Comparison of ENCODE assay signal across 8 cellular contexts in the genomic region with DNA sequence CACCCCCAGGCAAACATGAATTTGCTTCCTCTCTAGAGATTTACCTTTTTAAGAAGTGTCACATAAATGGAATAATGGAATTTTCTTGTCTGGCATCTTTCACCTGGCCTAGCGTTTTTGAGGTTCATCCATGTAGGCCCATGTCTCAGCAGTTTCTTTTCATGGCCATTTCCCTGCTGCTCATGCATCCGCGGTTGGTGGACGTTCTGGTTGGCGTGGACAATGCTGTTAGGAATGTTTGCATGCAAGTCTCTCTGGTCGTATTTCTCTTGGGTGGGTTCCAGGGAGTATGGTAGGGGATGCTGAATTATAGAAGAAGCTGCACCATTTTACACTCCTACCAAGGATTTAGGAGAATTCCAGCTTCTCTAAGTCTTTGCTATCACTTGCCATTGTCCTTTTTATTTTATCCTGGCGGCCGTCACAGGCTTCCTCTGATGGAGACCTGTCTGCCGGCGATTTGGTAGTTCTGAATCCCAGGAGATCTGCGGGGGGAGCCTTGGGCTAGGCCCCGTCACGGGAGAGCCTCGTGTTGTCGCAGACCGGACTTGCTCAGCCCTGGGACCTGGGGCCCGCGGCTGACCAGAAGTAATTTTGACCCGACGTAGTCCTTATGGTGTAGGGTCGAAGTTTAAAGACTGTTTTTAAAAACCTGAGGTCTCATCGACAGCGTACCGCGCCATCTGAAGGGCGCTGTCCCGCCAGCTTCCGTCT. TPM values are rescaled to one million over a fixed set of nuclear protein-coding genes. Genes with fewer than 3 reads are reported as not detected.
DNase-seq lines count a peak whose midpoint lies in the region; ATAC-seq and TF ChIP-seq lines count a peak whose summit lies in the region.

No MANE protein-coding gene starts in this region.

- H3K27ac Mint-ChIP-seq in WTC11 = peak overlapping the region; percentile 95

- no peaks in the 10 kb centered on the region; the same call in 1 of the 2 replicates for H3K27me3 Mint-ChIP-seq in WTC11 (ENCODE audit: low read depth)

- no peaks in the 10 kb centered on the region for H3K9me3 Mint-ChIP-seq in WTC11

- TF ChIP-seq CTCF in WTC11 (IDR thresholded peaks at IDR 0.05) (no peak), fibroblast of villous mesenchyme (IDR thresholded peaks at IDR 0.05; ENCODE audit: insufficient read depth, low read depth, low read length) (no peak), GM10248 (IDR thresholded peaks at IDR 0.05; ENCODE audit: control extremely low read depth, extremely low read depth, low read depth, missing control alignments) (no peak)

- CTCF ChIA-PET in WTC11 (lab: Charles Lee) (interaction anchor here (0.8 to 3.0 kb wide), 12 partner anchors 12 to 166 kb away, joined by 3 to 47 read pairs (median 4); partner anchors contain the start of genes GRPEL1, TADA2B and TBC1D14), GM10248 (lab: Yijun Ruan, JAX) (interaction anchor here (0.8 to 3.1 kb wide), 12 partner anchors 12 to 266 kb away, joined by 3 to 34 read pairs (median 3); a partner anchor contains a TSS)

- peak overlapping the region; percentile 75 for H3K4me3 ChIP-seq in fibroblast of villous mesenchyme (ENCODE audit: low read depth, low read length)

- peak overlapping the region; percentile 89 for H3K4me3 Mint-ChIP-seq in WTC11

- H3K4me1 Mint-ChIP-seq in WTC11 = peaks cover 40% of the 10 kb centered on the region

- POLR2A ChIA-PET in WTC11 (lab: Charles Lee) (interaction anchor here (1.0 to 2.2 kb wide), 4 partner anchors 12 to 203 kb away, joined by 3 to 12 read pairs (median 5); partner anchors contain the start of gene TBC1D14), GM10248 (lab: Yijun Ruan, JAX) (interaction anchor here (1.2 kb wide), 1 partner anchor 83 kb away, joined by 12 read pairs; no protein-coding TSS in a partner anchor)

- DNase-seq in Ammon's horn (ENCODE audit: low spot score) (peak; percentile 68), WTC11 (ENCODE audit: low spot score) (no peak), fibroblast of villous mesenchyme (ENCODE audit: low read depth) (peak; percentile 54), nucleus accumbens (lab: John Stamatoyannopoulos, UW) (peak in 31 of 56 donors; percentile 31 to 86 (median 66)), activated gamma-delta T cell (lab: John Stamatoyannopoulos, UW) (no peak), GM10248 (ENCODE audit: extremely low spot score) (no peak)

- ATAC-seq in GM18861 (IDR thresholded peaks at IDR 0.05; ENCODE audit: unreplicated experiment) = peak; percentile 25
- peak; percentile 26 for ATAC-seq in HG03378 (IDR thresholded peaks at IDR 0.05; ENCODE audit: unreplicated experiment)
- ATAC-seq in WTC11 = peak; percentile 8

- H3K36me3 Mint-ChIP-seq in WTC11 = no peaks in the 10 kb centered on the region

TF ChIP-seq in WTC11, 78 proteins besides CTCF, POLR2A, EP300 and RAD21:
- TF ChIP-seq, protein P1, sequence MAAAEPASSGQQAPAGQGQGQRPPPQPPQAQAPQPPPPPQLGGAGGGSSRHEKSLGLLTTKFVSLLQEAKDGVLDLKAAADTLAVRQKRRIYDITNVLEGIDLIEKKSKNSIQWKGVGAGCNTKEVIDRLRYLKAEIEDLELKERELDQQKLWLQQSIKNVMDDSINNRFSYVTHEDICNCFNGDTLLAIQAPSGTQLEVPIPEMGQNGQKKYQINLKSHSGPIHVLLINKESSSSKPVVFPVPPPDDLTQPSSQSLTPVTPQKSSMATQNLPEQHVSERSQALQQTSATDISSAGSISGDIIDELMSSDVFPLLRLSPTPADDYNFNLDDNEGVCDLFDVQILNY (CRISPR knock-in tag; IDR thresholded peaks at IDR 0.05) = no peak
- TF ChIP-seq FOXK1 (CRISPR knock-in tag; IDR thresholded peaks at IDR 0.05) = no peak
- TF ChIP-seq TEAD1 (CRISPR knock-in tag; IDR thresholded peaks at IDR 0.05) = no peak
- no peak for TF ChIP-seq KAT7 (CRISPR knock-in tag; IDR thresholded peaks at IDR 0.05; ENCODE audit: borderline replicate concordance)
- no peak for TF ChIP-seq ZNF219 (CRISPR knock-in tag; IDR thresholded peaks at IDR 0.05; ENCODE audit: borderline replicate concordance)
- TF ChIP-seq ZNF232 (CRISPR knock-in tag; IDR thresholded peaks at IDR 0.05) = no peak
- no peak for TF ChIP-seq IRF2 (CRISPR knock-in tag; IDR thresholded peaks at IDR 0.05; ENCODE audit: borderline replicate concordance, low read depth)
- no peak for TF ChIP-seq ZNF121 (CRISPR knock-in tag; IDR thresholded peaks at IDR 0.05)
- no peak for TF ChIP-seq CDX4 (CRISPR knock-in tag; IDR thresholded peaks at IDR 0.05; ENCODE audit: borderline replicate concordance)

RNA-seq across cellular contexts. Expression of gene TADA2B, which starts 56.9 kb away (rescaled TPM):
- total RNA-seq in WTC11 (2021) (12.2 to 14.3 TPM (median 13.1 TPM) in 3 replicates), fibroblast of villous mesenchyme (12.2 and 16.0 TPM in 2 replicates)

Comparison
In these comparisons a context has a peak if more than half of its experiments do, and no peak if none do; other contexts are left out.
1. DNase-seq: peak in Ammon's horn (single experiment), fibroblast of villous mesenchyme (single experiment) and nucleus accumbens (31 of 56); none in WTC11 (single experiment), activated gamma-delta T cell (single experiment) and GM10248 (single experiment).
2. Peak in every context shown above with its lines, with median percentiles within 50 percentile points of each other: ATAC-seq.